In genomic region chr4:144975718-144976117, GRCh38 we compare ENCODE assay signal across 1 cellular context.
TF ChIP-seq lines count a peak whose summit lies in the region.

No MANE protein-coding gene starts in this region.

TF ChIP-seq in K562, 482 proteins besides CTCF, POLR2A, EP300 and RAD21 (continued from another document):
- TF ChIP-seq ZBTB26 (CRISPR knock-in tag; IDR thresholded peaks at IDR 0.05) (no peak), ZC3H4 (CRISPR knock-in tag; IDR thresholded peaks at IDR 0.05; ENCODE audit: borderline replicate concordance) (no peak), FOXJ3 (CRISPR knock-in tag; IDR thresholded peaks at IDR 0.05) (no peak), ZNF3 (CRISPR knock-in tag; IDR thresholded peaks at IDR 0.05) (no peak)
TF ChIP-seq in K562: peak in this region for 1.
